Comparison of ENCODE assay signal across 8 cellular contexts in the genomic region with DNA sequence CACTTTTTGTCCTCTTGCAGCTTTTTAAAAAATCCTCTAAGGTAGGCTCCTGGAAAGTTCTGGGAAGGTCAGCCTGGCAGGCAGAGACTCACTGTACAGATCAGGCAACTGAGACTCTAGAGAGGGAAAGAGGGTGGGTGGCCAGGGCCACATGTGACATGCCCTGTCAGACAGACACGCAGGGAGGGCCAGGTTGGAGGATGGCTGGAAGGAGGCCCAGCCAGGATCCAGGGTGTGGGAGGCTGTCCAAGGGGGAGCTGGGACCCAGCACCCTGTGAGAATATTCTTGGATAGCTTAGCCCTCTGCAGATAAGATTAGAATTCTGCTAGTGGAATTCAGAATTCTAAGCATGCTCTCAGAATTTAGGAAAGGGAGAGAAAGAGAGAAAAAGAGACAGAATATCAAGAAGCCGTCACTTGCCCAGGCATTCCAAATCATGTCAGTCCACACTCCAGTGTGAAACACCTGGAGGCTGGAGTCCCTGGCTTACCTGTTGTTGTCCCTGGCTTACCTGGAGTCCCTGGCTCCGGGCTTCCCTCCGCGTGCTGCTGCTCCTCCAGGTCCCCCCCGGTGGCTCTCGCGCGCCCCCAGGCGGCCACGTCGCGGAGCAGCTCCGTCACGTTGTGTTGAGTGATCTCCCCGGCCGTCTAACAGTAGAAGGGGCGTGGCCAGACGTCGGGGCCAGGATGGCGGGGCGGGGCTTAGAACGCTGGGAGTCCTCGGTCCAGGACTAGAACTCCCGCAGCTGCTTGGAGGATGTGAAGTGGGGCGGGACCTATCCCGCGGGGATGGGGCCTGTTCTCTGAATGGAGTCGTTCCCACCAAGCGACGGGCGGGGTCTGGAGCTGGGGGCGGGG. TPM values are rescaled to one million over a fixed set of nuclear protein-coding genes. Genes with fewer than 3 reads are reported as not detected.
DNase-seq lines count a peak whose midpoint lies in the region; ATAC-seq lines count a peak whose summit lies in the region.

No MANE protein-coding gene starts in this region.

- peak; percentile 99 for DNase-seq in ELF-1 (ENCODE audit: low read depth, low spot score)
- peak; percentile 94 for DNase-seq in NCI-H526 treated with DMSO at 0.1 percent for 48 hours (lab: John Stamatoyannopoulos, UW)
- peak; percentile 96 for DNase-seq in activated CD4-positive, alpha-beta T cell treated with anti-CD3 and anti-CD28 coated beads for 36 hours
- peak; percentile 69 to 78 for DNase-seq in central memory CD8-positive, alpha-beta T cell (ENCODE audit: low spot score in 2 of 2)
- DNase-seq in left kidney (ENCODE audit: low read depth, low spot score): peak; percentile 94
- DNase-seq in stimulated activated CD4-positive, alpha-beta T cell treated with anti-CD3 and anti-CD28 coated beads, Interleukin-4, amount 100 ng/mL, for 48 hours (ENCODE audit: low read depth in 2 of 2): peak; percentile 86 to 92

- no peaks in the 10 kb centered on the region for H3K36me3 Mint-ChIP-seq in activated CD4-positive, alpha-beta T cell treated with anti-CD3 and anti-CD28 coated beads for 36 hours (ENCODE audit: low read depth)
- peaks cover 7% of the 10 kb centered on the region for H3K36me3 Mint-ChIP-seq in central memory CD8-positive, alpha-beta T cell (ENCODE audit: insufficient read depth)

- CTCF ChIA-PET in activated CD4-positive, alpha-beta T cell treated with anti-CD3 and anti-CD28 coated beads for 36 hours (lab: Charles Lee): interaction anchor here (0.6 to 2.6 kb wide), 15 partner anchors 10 to 985 kb away, joined by 3 to 16 read pairs (median 4); partner anchors contain the start of gene TNNT1

- peak; percentile 76 for ATAC-seq in HG03354 (IDR thresholded peaks at IDR 0.05; ENCODE audit: poor library complexity, severe bottlenecking, unreplicated experiment)
- ATAC-seq in activated CD4-positive, alpha-beta T cell treated with anti-CD3 and anti-CD28 coated beads for 36 hours: peak; percentile 98
- peak; percentile 90 for ATAC-seq in central memory CD8-positive, alpha-beta T cell (replicated peaks; ENCODE audit: extremely low read depth, poor library complexity, severe bottlenecking)
- ATAC-seq in GM19023 (IDR thresholded peaks at IDR 0.05; ENCODE audit: unreplicated experiment): no peak

- no peaks in the 10 kb centered on the region for H3K9me3 Mint-ChIP-seq in activated CD4-positive, alpha-beta T cell treated with anti-CD3 and anti-CD28 coated beads for 36 hours (ENCODE audit: low read depth)
- no peaks in the 10 kb centered on the region for H3K9me3 Mint-ChIP-seq in central memory CD8-positive, alpha-beta T cell

- peaks cover 23% of the 10 kb centered on the region for H3K27me3 Mint-ChIP-seq in activated CD4-positive, alpha-beta T cell treated with anti-CD3 and anti-CD28 coated beads for 36 hours
- H3K27me3 Mint-ChIP-seq in central memory CD8-positive, alpha-beta T cell: peaks cover 71% of the 10 kb centered on the region

- H3K27ac Mint-ChIP-seq in activated CD4-positive, alpha-beta T cell treated with anti-CD3 and anti-CD28 coated beads for 36 hours: no peak overlapping the region
- H3K27ac Mint-ChIP-seq in central memory CD8-positive, alpha-beta T cell (ENCODE audit: low read depth): peak overlapping the region; percentile 74

- intact Hi-C loops in activated CD4-positive, alpha-beta T cell treated with anti-CD3 and anti-CD28 coated beads for 36 hours (cut with DNase I, micrococcal nuclease): loop anchor here (1.0 to 10.0 kb wide), 7 partner anchors 19 to 696 kb away; partner anchors contain the start of genes LENG9 (in 1 of the 2), PPP1R12C (in 1 of the 2), ZNF524 (in 1 of the 2) and ZNF865 (in 1 of the 2)

- POLR2A ChIA-PET in activated CD4-positive, alpha-beta T cell treated with anti-CD3 and anti-CD28 coated beads for 36 hours (lab: Charles Lee): interaction anchor here (0.8 kb wide), 1 partner anchor 72 kb away, joined by 3 read pairs; no protein-coding TSS in a partner anchor

- H3K4me3 Mint-ChIP-seq in activated CD4-positive, alpha-beta T cell treated with anti-CD3 and anti-CD28 coated beads for 36 hours: no peak overlapping the region
- no peak overlapping the region for H3K4me3 Mint-ChIP-seq in central memory CD8-positive, alpha-beta T cell

- peaks cover 9% of the 10 kb centered on the region for H3K4me1 Mint-ChIP-seq in activated CD4-positive, alpha-beta T cell treated with anti-CD3 and anti-CD28 coated beads for 36 hours
- H3K4me1 Mint-ChIP-seq in central memory CD8-positive, alpha-beta T cell: peaks cover 14% of the 10 kb centered on the region

RNA-seq across cellular contexts. Expression of gene TNNI3, which starts 2.8 kb away (rescaled TPM):
- under 1 TPM in 1 of 2 experiments, not detected in 1; 0.32 TPM for total RNA-seq in activated CD4-positive, alpha-beta T cell treated with anti-CD3 and anti-CD28 coated beads for 36 hours

RNA-seq across cellular contexts. Expression of gene DNAAF3, which starts 6.1 kb away (rescaled TPM):
- under 1 TPM; 0.53 to 0.72 TPM for total RNA-seq in activated CD4-positive, alpha-beta T cell treated with anti-CD3 and anti-CD28 coated beads for 36 hours

RNA-seq across cellular contexts. Expression of gene TNNT1, which starts 11.4 kb away (rescaled TPM):
- total RNA-seq in activated CD4-positive, alpha-beta T cell treated with anti-CD3 and anti-CD28 coated beads for 36 hours: under 1 TPM; 0.47 to 0.50 TPM

RNA-seq across cellular contexts. Expression of gene SYT5, which starts 19.7 kb away (rescaled TPM):
- total RNA-seq in activated CD4-positive, alpha-beta T cell treated with anti-CD3 and anti-CD28 coated beads for 36 hours: under 1 TPM in 1 of 2 experiments, not detected in 1; 0.37 TPM

RNA-seq across cellular contexts. Expression of gene PPP1R12C, which starts 42.9 kb away (rescaled TPM):
- total RNA-seq in activated CD4-positive, alpha-beta T cell treated with anti-CD3 and anti-CD28 coated beads for 36 hours: 10 to 100 TPM; 66.1 to 69.8 TPM
